10 cellular contexts compared by ENCODE assay signal in the genomic region with DNA sequence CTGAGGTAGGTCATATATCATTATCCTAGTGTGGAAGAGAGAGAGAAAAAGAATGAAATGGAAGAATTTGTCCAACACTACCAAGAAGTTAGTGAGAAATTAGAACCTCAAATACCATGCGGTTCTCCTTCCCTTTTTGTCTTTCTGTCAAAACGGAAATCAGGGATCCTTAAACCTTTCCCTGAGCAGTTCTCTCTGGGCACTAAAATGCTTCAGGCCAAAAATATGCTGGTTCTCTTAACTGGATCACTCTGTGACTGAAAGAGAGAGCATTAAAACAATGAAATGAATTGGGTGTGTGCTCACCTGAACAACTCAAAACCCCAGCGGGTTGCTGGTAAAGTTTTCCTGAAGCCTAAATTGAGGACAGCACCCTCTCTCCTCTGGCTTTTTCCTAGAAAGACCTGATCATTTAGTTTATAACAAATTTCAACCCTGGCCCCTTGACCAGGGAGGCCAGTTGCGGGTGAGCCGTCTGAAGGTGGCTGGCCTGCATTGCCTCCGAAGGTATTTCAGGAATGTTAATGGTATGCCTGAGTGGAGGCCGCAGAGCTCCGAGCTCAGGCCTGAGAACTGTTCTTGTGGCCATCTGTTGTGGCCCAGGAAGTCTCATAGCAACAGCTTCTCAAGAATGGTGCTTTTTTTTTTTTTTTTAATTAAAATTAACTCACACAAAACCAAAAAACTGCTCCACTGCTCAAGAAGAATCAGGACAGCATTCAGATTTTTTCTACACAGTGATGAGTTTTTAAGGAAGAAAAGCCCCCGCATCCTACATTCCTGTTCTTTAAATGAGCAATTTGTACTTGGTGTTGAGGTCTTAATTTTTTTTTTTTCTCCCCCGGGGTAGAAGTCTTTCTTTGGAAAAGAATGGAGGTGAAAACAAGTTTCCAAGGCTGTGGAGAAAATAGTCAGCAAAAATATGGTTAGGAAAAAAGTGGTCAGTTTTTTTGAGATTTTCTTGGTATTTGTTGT.
A peak's percentile ranks its signal among the peaks of the same experiment; 100 is the strongest.
DNase-seq lines count a peak whose midpoint lies in the region; ATAC-seq and TF ChIP-seq lines count a peak whose summit lies in the region.
"Had no signal": no experiment of that assay in that cellular context is flagged by ENCODE, and none has a peak within 500 bp of the region (broad histone marks: within the 10 kb centered on the region; RNA-seq: fewer than 3 reads in every experiment).

No MANE protein-coding gene starts in this region.

- peaks cover 32% of the 10 kb centered on the region for H3K27me3 Mint-ChIP-seq in activated CD4-positive, alpha-beta memory T cell treated with anti-CD3 and anti-CD28 coated beads for 36 hours

- no peaks in the 10 kb centered on the region for H3K9me3 Mint-ChIP-seq in activated CD4-positive, alpha-beta memory T cell treated with anti-CD3 and anti-CD28 coated beads for 36 hours
- H3K9me3 Mint-ChIP-seq: naive B cell had no signal

- intact Hi-C loops in body of pancreas (cut with DNase I): no loop called here
- intact Hi-C loops in activated CD4-positive, alpha-beta memory T cell treated with anti-CD3 and anti-CD28 coated beads for 36 hours (cut with micrococcal nuclease): no loop called here

- POLR2A ChIA-PET in activated CD4-positive, alpha-beta memory T cell treated with anti-CD3 and anti-CD28 coated beads for 36 hours (lab: Charles Lee): no interaction called here

- CTCF ChIA-PET in activated CD4-positive, alpha-beta memory T cell treated with anti-CD3 and anti-CD28 coated beads for 36 hours (lab: Charles Lee): no interaction called here

- H3K4me1 ChIP-seq in body of pancreas (peaks cover 30% of the 10 kb centered on the region), iPS-18a (ENCODE audit: control insufficient read depth, low read depth, low read length) (peaks cover 55% of the 10 kb centered on the region), skeletal muscle tissue (ENCODE audit: control insufficient read depth in 3 of 3, insufficient read depth in 3 of 3, low read length in 3 of 3) (peaks cover 0 to 8% (median 4%) of the 10 kb centered on the region in 3 donors)

- DNase-seq in HCEC 1CT: peak; percentile 84
- DNase-seq in body of pancreas: peak; percentile 47 to 71 (median 56)
- no peak for DNase-seq in activated CD4-positive, alpha-beta memory T cell treated with anti-CD3 and anti-CD28 coated beads for 36 hours
- no peak for DNase-seq in NCI-H1092 treated with DMSO at 0.1 percent for 48 hours (lab: John Stamatoyannopoulos, UW)
- no peak for DNase-seq in activated effector memory CD4-positive, alpha-beta T cell treated with anti-CD3 and anti-CD28 coated beads, Interleukin-2, amount 50 U/mL, for 16 hours
- no peak for DNase-seq in NCI-H345 treated with DMSO at 0.1 percent for 48 hours (lab: John Stamatoyannopoulos, UW; ENCODE audit: unreplicated experiment)
- DNase-seq: naive B cell, NCI-H146 had no signal

- peak in 1 of 3 donors; percentile 25 for TF ChIP-seq POLR2A in body of pancreas (IDR thresholded peaks at IDR 0.05)

- H3K27ac ChIP-seq in body of pancreas: peak overlapping the region; percentile 41 to 81 (median 69)
- peak overlapping the region; percentile 93 for H3K27ac ChIP-seq in iPS-18a (ENCODE audit: low read length)
- peak overlapping the region; percentile 15 for H3K27ac ChIP-seq in skeletal muscle tissue (ENCODE audit: low read depth, low read length)

- WGBS in body of pancreas, 2 donors: 58 to 62% methylated on average over 10 of the region's 10 CpGs

- H3K27me3 ChIP-seq in body of pancreas (no peaks in the 10 kb centered on the region), iPS-18a (ENCODE audit: control insufficient read depth, insufficient read depth, low read length) (no peaks in the 10 kb centered on the region), skeletal muscle tissue (ENCODE audit: control insufficient read depth in 3 of 3, insufficient read depth in 3 of 3, low read length in 3 of 3) (peaks cover 0 to 3% (median 0%) of the 10 kb centered on the region in 3 donors)

- H3K4me3 ChIP-seq in body of pancreas (no peak overlapping the region), iPS-18a (ENCODE audit: low read length) (peak overlapping the region; percentile 38), skeletal muscle tissue (ENCODE audit: low read length in 3 of 3) (no peak overlapping the region)

- H3K9me3 ChIP-seq in body of pancreas: no peaks in the 10 kb centered on the region
- H3K9me3 ChIP-seq in iPS-18a (ENCODE audit: control insufficient read depth, low read depth, low read length): no peaks in the 10 kb centered on the region
- no peaks in the 10 kb centered on the region for H3K9me3 ChIP-seq in skeletal muscle tissue (ENCODE audit: control insufficient read depth in 3 of 3, low read length in 3 of 3)

- H3K4me3 Mint-ChIP-seq in activated CD4-positive, alpha-beta memory T cell treated with anti-CD3 and anti-CD28 coated beads for 36 hours: no peak overlapping the region
- H3K4me3 Mint-ChIP-seq: naive B cell had no signal

- peak; percentile 61 for ATAC-seq in body of pancreas

- no peak overlapping the region for H3K27ac Mint-ChIP-seq in activated CD4-positive, alpha-beta memory T cell treated with anti-CD3 and anti-CD28 coated beads for 36 hours
- H3K27ac Mint-ChIP-seq: naive B cell had no signal

- TF ChIP-seq CTCF in body of pancreas (IDR thresholded peaks at IDR 0.05): no peak

- peaks cover 7% of the 10 kb centered on the region for H3K4me1 Mint-ChIP-seq in activated CD4-positive, alpha-beta memory T cell treated with anti-CD3 and anti-CD28 coated beads for 36 hours (ENCODE audit: low read depth)

- H3K9ac ChIP-seq in iPS-18a (ENCODE audit: low read length) (peak overlapping the region; percentile 89), skeletal muscle tissue (ENCODE audit: low read depth in 1 of 3, low read length in 3 of 3) (no peak overlapping the region)

- H3K36me3 Mint-ChIP-seq in activated CD4-positive, alpha-beta memory T cell treated with anti-CD3 and anti-CD28 coated beads for 36 hours: no peaks in the 10 kb centered on the region
- H3K36me3 Mint-ChIP-seq: naive B cell had no signal

- H3K36me3 ChIP-seq in body of pancreas (replicated peaks in 1 of 2; ENCODE audit: insufficient read depth in 1 of 2, low read depth in 2 of 2) (no peaks in the 10 kb centered on the region), iPS-18a (ENCODE audit: control insufficient read depth, low read depth, low read length) (no peaks in the 10 kb centered on the region), skeletal muscle tissue (ENCODE audit: control insufficient read depth in 3 of 3, insufficient read depth in 3 of 3, low read length in 3 of 3) (no peaks in the 10 kb centered on the region)

Comparison
In these comparisons a context has a peak if more than half of its experiments do, and no peak if none do; other contexts are left out.
1. DNase-seq: peak in HCEC 1CT (single experiment) and body of pancreas (4 of 4); none in activated CD4-positive, alpha-beta memory T cell treated with anti-CD3 and anti-CD28 coated beads for 36 hours (single experiment), NCI-H1092 treated with DMSO at 0.1 percent for 48 hours (single experiment), activated effector memory CD4-positive, alpha-beta T cell treated with anti-CD3 and anti-CD28 coated beads, Interleukin-2, amount 50 U/mL, for 16 hours (single experiment) and NCI-H345 treated with DMSO at 0.1 percent for 48 hours (single experiment).
2. H3K27ac ChIP-seq: peak in every context shown above with its lines; median percentile 93 in iPS-18a; 69 in body of pancreas; 15 in skeletal muscle tissue.